ENCODE assay signal across 8 cellular contexts in the genomic region with DNA sequence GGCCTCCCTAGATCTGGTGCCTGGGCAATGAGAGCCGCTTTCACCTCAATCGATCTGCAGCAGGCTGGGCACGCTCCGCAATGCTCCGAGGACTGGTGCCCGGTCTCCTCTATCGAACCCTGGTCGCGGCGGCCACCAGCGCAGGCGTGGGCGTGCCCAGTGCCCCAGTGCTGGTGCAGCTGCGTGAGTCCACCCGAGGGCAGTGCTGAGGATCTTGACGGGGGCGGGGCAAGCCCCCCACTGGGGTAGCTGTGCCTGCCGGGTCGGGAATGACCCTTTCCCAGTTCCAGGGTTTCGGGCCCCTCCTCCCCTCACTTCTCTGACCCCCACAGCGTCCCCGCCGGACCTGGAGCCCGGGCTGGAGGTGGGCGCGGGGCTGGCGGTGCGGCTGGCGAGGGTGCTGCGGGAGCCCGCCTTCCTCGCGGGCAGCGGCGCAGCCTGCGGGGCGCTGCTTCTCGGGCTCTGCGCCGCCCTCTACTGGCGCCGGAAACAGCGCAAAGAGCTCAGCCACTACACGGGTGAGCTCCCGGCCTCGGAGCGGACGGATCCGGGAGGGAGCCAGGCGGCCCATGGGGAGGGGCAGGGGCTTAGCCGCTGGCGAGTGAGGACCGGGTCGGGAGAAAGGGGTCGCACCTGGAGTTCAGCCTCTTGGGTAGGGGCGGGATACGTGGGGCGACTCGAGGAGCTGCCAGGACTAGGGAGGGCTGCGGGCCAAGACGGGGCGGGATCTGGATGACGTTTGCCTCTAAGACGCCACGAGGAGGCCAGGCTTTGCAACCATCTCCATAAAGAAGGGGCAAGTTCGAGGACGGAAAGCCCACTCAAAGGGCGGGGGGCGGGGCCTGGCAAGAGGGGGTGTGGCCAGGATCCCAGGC. TPM values are rescaled to one million over a fixed set of nuclear protein-coding genes. Genes with fewer than 3 reads are reported as not detected.
DNase-seq lines count a peak whose midpoint lies in the region; ATAC-seq and TF ChIP-seq lines count a peak whose summit lies in the region.

No MANE protein-coding gene starts in this region.

- intact Hi-C loops in left lung (cut with DNase I) = no loop called here

- H3K27ac ChIP-seq in coronary artery = peak overlapping the region; percentile 83 to 92
- H3K27ac ChIP-seq in left lung = peak overlapping the region; percentile 81 to 87

- peaks cover 11 to 17% of the 10 kb centered on the region in 2 donors for H3K4me1 ChIP-seq in left lung

- ATAC-seq in GM18858 (IDR thresholded peaks at IDR 0.05; ENCODE audit: unreplicated experiment) (peak; percentile 88), HG03095 (IDR thresholded peaks at IDR 0.05; ENCODE audit: unreplicated experiment) (peak; percentile 93), left lung (peak; percentile 96)

- H3K4me3 ChIP-seq in coronary artery (peak overlapping the region; percentile 81), left lung (peak overlapping the region; percentile 43 to 58)

- no peaks in the 10 kb centered on the region for H3K36me3 ChIP-seq in left lung

- peaks cover 10 to 67% of the 10 kb centered on the region in 2 donors for H3K27me3 ChIP-seq in left lung

- H3K9me3 ChIP-seq in left lung = no peaks in the 10 kb centered on the region

- TF ChIP-seq CTCF in coronary artery (IDR thresholded peaks at IDR 0.05) (peak; percentile 79), left lung (IDR thresholded peaks at IDR 0.05) (peak; percentile 63 to 67)

- in situ Hi-C loops in ACHN (cut with HindIII; ENCODE audit: low pct_ligation_motif_present, low pct_unique_long_range_greater_than_20kb, low sequenced_read_pairs) = no loop called here

- DNase-seq in ACHN (peak; percentile 88), NCI-H446 treated with DMSO at 0.1 percent for 48 hours (lab: John Stamatoyannopoulos, UW) (peak; percentile 94), coronary artery (ENCODE audit: low spot score) (peak; percentile 93), left lung (peak; percentile 87 to 94)
- peak; percentile 84 for DNase-seq in activated CD4-positive, alpha-beta T cell treated with anti-CD3 and anti-CD28 coated beads for 48 hours
- DNase-seq in stimulated activated CD4-positive, alpha-beta T cell treated with anti-CD3 and anti-CD28 coated beads, Interleukin-2, amount 100 ng/mL, for 24 hours = peak; percentile 79 to 83

RNA-seq across cellular contexts. Expression of gene ROBO3, which starts 10.9 kb away (rescaled TPM):
- total RNA-seq in left lung = 10 to 100 TPM; 11.0 to 11.4 TPM

RNA-seq across cellular contexts. Expression of gene ROBO4, which starts 21.5 kb away (rescaled TPM):
- 10 to 100 TPM; 38.2 to 39.4 TPM for total RNA-seq in left lung

RNA-seq across cellular contexts. Expression of gene HEPN1, which starts 42.9 kb away (rescaled TPM):
- not detected for total RNA-seq in left lung

RNA-seq across cellular contexts. Expression of gene HEPACAM, which starts 59.7 kb away (rescaled TPM):
- not detected for total RNA-seq in left lung

Comparison
In these comparisons a context has a peak if more than half of its experiments do, and no peak if none do; other contexts are left out.
1. Peak in every context shown above with its lines: DNase-seq, ATAC-seq, H3K4me3 ChIP-seq and H3K27ac ChIP-seq.